Comparison of ENCODE assay signal across 10 cellular contexts in the genomic region with DNA sequence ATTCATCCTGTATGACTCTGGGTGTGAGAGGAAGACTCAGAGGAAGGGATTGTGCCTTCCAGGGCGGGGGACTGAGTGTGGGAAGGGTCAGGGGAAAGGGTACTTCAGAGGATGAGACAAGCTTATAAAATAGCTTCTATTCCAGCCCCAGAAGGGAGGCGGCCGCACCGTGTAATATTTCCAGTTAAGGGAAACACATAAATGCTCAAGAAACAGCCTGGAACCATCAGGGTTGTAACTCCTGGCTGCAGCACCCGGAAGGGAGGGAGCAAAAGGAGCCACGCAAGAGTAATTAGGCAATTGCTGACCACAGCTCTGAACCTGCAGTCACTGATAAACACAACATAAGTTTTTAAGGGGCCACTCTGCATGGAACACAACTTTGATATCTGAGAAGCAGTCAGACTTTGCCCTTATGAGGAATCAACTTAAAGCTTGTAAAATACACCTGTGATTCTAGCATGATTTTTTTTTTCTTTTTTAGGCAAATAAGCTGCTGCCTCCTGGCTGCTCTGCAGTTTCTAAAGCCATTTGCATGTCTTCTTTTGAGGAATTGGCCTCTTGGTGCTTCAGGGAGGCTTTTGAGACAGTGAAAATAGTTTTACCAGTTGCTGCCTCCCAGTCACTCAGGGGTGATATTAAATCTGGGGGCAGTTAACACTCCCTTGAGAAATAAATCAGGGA.
A peak's percentile ranks its signal among the peaks of the same experiment; 100 is the strongest.
DNase-seq lines count a peak whose midpoint lies in the region; ATAC-seq and TF ChIP-seq lines count a peak whose summit lies in the region.
"Had no signal": no experiment of that assay in that cellular context is flagged by ENCODE, and none has a peak within 500 bp of the region (broad histone marks: within the 10 kb centered on the region; RNA-seq: fewer than 3 reads in every experiment).

No MANE protein-coding gene starts in this region.

- ATAC-seq in GM21529 (IDR thresholded peaks at IDR 0.05; ENCODE audit: unreplicated experiment) (peak; percentile 63), Right ventricle myocardium superior (ENCODE audit: poor library complexity) (peak; percentile 96), HG03135 (IDR thresholded peaks at IDR 0.05; ENCODE audit: unreplicated experiment) (no peak), GM19452 (IDR thresholded peaks at IDR 0.05; ENCODE audit: unreplicated experiment) (no peak)
- ATAC-seq: HCT116 had no signal

- no peak for TF ChIP-seq CTCF in OCI-LY3 (IDR thresholded peaks at IDR 0.05; ENCODE audit: low read depth, low read length)
- TF ChIP-seq CTCF in stomach (IDR thresholded peaks at IDR 0.05) = no peak

- H3K27me3 ChIP-seq in OCI-LY3 (ENCODE audit: low read depth, low read length) (0 out of 2 replicates have a peak, but pooled peaks cover 6% of the 10 kb centered on the region), stomach (no peaks in the 10 kb centered on the region)

- H3K36me3 ChIP-seq in OCI-LY3 (replicated peaks; ENCODE audit: low read depth, low read length) = no peaks in the 10 kb centered on the region
- no peaks in the 10 kb centered on the region for H3K36me3 ChIP-seq in stomach

- intact Hi-C loops in Right ventricle myocardium superior (cut with DNase I) (no loop called here), stomach (cut with DNase I; ENCODE audit: low total_unique reads) (no loop called here)

- 15 to 21% (median 19%) methylated on average over 6 of the region's 6 CpGs for WGBS in stomach, 5 donors

- DNase-seq in Right ventricle myocardium superior (peak; percentile 83), stomach (peak; percentile 50), NCI-H2171 (lab: John Stamatoyannopoulos, UW) (no peak), NCI-H524 treated with DMSO at 0.1 percent for 48 hours (lab: John Stamatoyannopoulos, UW) (no peak)

- 0 out of 2 replicates have a peak overlapping the region, but pooled peaks have one; percentile 27 for H3K4me3 ChIP-seq in OCI-LY3 (ENCODE audit: low read length)
- H3K4me3 ChIP-seq in stomach = no peak overlapping the region
- H3K4me3 ChIP-seq: skin epidermis had no signal

- H3K27ac ChIP-seq in OCI-LY3 (ENCODE audit: low read length) (no peak overlapping the region), stomach (peak overlapping the region; percentile 50 to 76 (median 65))

- H3K9me3 ChIP-seq in OCI-LY3 (ENCODE audit: insufficient read depth, low read length) (no peaks in the 10 kb centered on the region), stomach (no peaks in the 10 kb centered on the region)

- H2AFZ ChIP-seq in OCI-LY3 (ENCODE audit: low read depth, low read length) = no peak overlapping the region

- H3K4me2 ChIP-seq in OCI-LY3 (ENCODE audit: low read length) = peak overlapping the region; percentile 41

- H3K79me2 ChIP-seq in OCI-LY3 (ENCODE audit: low read length) = no peaks in the 10 kb centered on the region

- TF ChIP-seq POLR2A in stomach (IDR thresholded peaks at IDR 0.05) = no peak

- peaks cover 48% of the 10 kb centered on the region for H3K4me1 ChIP-seq in OCI-LY3 (ENCODE audit: low read length)
- peaks cover 9 to 21% (median 16%) of the 10 kb centered on the region in 4 donors for H3K4me1 ChIP-seq in stomach

- no peak overlapping the region for H3K9ac ChIP-seq in OCI-LY3 (ENCODE audit: low read length)

- H4K20me1 ChIP-seq in OCI-LY3 (ENCODE audit: insufficient read depth, low read length) = no peaks in the 10 kb centered on the region

- no peak for TF ChIP-seq EP300 in stomach (IDR thresholded peaks at IDR 0.05)

Comparison
In these comparisons a context has a peak if more than half of its experiments do, and no peak if none do; other contexts are left out.
1. ATAC-seq: peak in GM21529 (single experiment) and Right ventricle myocardium superior (single experiment); none in HG03135 (single experiment) and GM19452 (single experiment).
2. DNase-seq: peak in Right ventricle myocardium superior (single experiment) and stomach (single experiment); none in NCI-H2171 (single experiment) and NCI-H524 treated with DMSO at 0.1 percent for 48 hours (single experiment).